ENCODE assay signal across 8 cellular contexts in the genomic region with DNA sequence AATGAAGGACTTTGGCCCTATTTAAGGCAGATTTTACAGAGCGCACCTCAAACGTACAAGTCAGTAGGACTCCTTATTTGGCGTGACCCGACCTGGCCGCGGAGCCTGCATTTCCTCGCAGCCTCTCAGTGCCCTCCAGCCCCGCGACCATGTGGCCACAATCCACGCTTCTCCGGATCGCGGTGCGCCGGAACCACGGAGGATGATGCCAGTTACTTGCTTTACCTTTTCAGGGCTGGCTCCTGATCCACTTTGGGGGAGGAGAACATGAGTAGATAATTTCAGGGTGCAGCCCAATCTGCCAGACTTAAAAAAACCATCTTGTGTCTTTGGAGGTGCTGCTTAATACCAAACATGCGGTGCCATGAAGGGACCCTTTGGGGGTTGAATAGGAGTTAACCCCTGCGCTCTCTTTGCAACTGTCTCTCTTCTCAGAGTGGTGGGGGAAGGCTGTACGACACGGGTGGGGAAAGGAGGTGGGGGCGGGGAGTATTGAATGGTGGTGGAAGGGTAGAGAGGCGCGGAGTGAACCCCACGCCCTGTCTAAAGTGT. TPM values are rescaled to one million over a fixed set of nuclear protein-coding genes. Genes with fewer than 3 reads are reported as not detected.
DNase-seq lines count a peak whose midpoint lies in the region; ATAC-seq and TF ChIP-seq lines count a peak whose summit lies in the region.

No MANE protein-coding gene starts in this region.

- peaks cover 11% of the 10 kb centered on the region for H3K27me3 Mint-ChIP-seq in osteocyte (ENCODE audit: unreplicated experiment)

- peak overlapping the region; percentile 67 for H3K4me3 Mint-ChIP-seq in osteocyte (ENCODE audit: unreplicated experiment)

- in situ Hi-C loops in HAP-1 (cut with MboI; ENCODE audit: low sequenced_read_pairs), result no loop called here

- TF ChIP-seq CTCF in fibroblast of lung (conservative IDR thresholded peaks at IDR 0.05 in 1 of 2, IDR thresholded peaks at IDR 0.05 in 1 of 2; ENCODE audit: low read depth in 1 of 2, low read length in 2 of 2) (no peak), osteocyte (IDR thresholded peaks at IDR 0.05) (no peak)

- H3K4me2 ChIP-seq in fibroblast of lung (ENCODE audit: extremely low read depth, insufficient read depth, low read length), result peak overlapping the region; percentile 69

- no peak overlapping the region for H2AFZ ChIP-seq in fibroblast of lung (ENCODE audit: low read length)

- peak overlapping the region; percentile 2 for H3K27ac Mint-ChIP-seq in osteocyte (ENCODE audit: unreplicated experiment)

- H4K20me1 ChIP-seq in fibroblast of lung (ENCODE audit: control insufficient read depth, extremely low read depth, insufficient read depth, low read length), result no peaks in the 10 kb centered on the region

- no peaks in the 10 kb centered on the region for H3K36me3 ChIP-seq in HAP-1 (replicated peaks)
- no peaks in the 10 kb centered on the region for H3K36me3 ChIP-seq in fibroblast of lung (ENCODE audit: control insufficient read depth, insufficient read depth, low read length)

- DNase-seq in HAP-1 (ENCODE audit: low spot score in 2 of 2), result peak in 1 of 2 experiments; percentile 28
- DNase-seq in activated CD4-positive, alpha-beta T cell treated with anti-CD3 and anti-CD28 coated beads, Interleukin-2, amount 50 U/mL, for 48 hours, result peak; percentile 15 to 42
- no peak for DNase-seq in fibroblast of lung (ENCODE audit: low read depth in 2 of 2)
- no peak for DNase-seq in osteocyte (ENCODE audit: extremely low spot score, unreplicated experiment)
- DNase-seq in NOMO-1 treated with DMSO at 0.1 percent for 48 hours (lab: John Stamatoyannopoulos, UW; ENCODE audit: unreplicated experiment), result no peak
- DNase-seq in NCI-H526 treated with DMSO at 0.1 percent for 48 hours (lab: John Stamatoyannopoulos, UW), result no peak

- H3K79me2 ChIP-seq in fibroblast of lung (ENCODE audit: control insufficient read depth, insufficient read depth, low read length), result no peaks in the 10 kb centered on the region

- peaks cover 1% of the 10 kb centered on the region for H3K36me3 Mint-ChIP-seq in osteocyte (ENCODE audit: unreplicated experiment)

- H3K4me3 ChIP-seq in HAP-1 (peak overlapping the region; percentile 33), fibroblast of lung (replicated peaks in 1 of 4; ENCODE audit: control extremely low read depth in 1 of 4, insufficient read depth in 1 of 4, low read depth in 3 of 4, low read length in 4 of 4) (peak overlapping the region; percentile 35 to 73 (median 58))

- H3K9me3 Mint-ChIP-seq in osteocyte (ENCODE audit: unreplicated experiment), result no peaks in the 10 kb centered on the region

- peaks cover 21% of the 10 kb centered on the region for H3K4me1 Mint-ChIP-seq in osteocyte (ENCODE audit: unreplicated experiment)

- no peak overlapping the region for H3K27ac ChIP-seq in fibroblast of lung (ENCODE audit: insufficient read depth, low read length)

- H3K27me3 ChIP-seq in HAP-1 (ENCODE audit: low read depth) (0 out of 2 replicates have a peak, but pooled peaks cover 4% of the 10 kb centered on the region), fibroblast of lung (ENCODE audit: control insufficient read depth, insufficient read depth, low read length) (no peaks in the 10 kb centered on the region)

- H3K9me3 ChIP-seq in HAP-1 (no peaks in the 10 kb centered on the region), fibroblast of lung (ENCODE audit: control insufficient read depth, insufficient read depth, low read depth, low read length) (no peaks in the 10 kb centered on the region)

- H3K4me1 ChIP-seq in HAP-1 (peaks cover 5% of the 10 kb centered on the region), fibroblast of lung (ENCODE audit: control insufficient read depth, extremely low read depth, insufficient read depth, low read length) (peaks cover 4% of the 10 kb centered on the region)

- ATAC-seq in HG03565 (IDR thresholded peaks at IDR 0.05; ENCODE audit: unreplicated experiment) (no peak), HG02885 (IDR thresholded peaks at IDR 0.05; ENCODE audit: poor library complexity, unreplicated experiment) (no peak)

- no peak overlapping the region for H3K9ac ChIP-seq in fibroblast of lung (ENCODE audit: insufficient read depth, low read length)

RNA-seq across cellular contexts. Expression of a gene that starts 1.5 kb away (rescaled TPM):
- 2.8 TPM in 2 replicates for total RNA-seq in fibroblast of lung
- polyA plus RNA-seq in fibroblast of lung, result 0.48 and 0.70 TPM in 2 replicates
- 1.1 and 1.7 TPM in 2 replicates for polyA plus RNA-seq in fibroblast of lung (2012)
- polyA minus RNA-seq in fibroblast of lung (ENCODE audit: low replicate concordance), result 0.19 TPM in 1 of 2 replicates, not detected in the other
- total RNA-seq in osteocyte, result 3.5 and 3.6 TPM in 2 replicates

RNA-seq across cellular contexts. Expression of a gene that starts 14.0 kb away (rescaled TPM):
- total RNA-seq in fibroblast of lung (5.3 and 6.7 TPM in 2 replicates), osteocyte (7.9 and 8.0 TPM in 2 replicates)
- polyA plus RNA-seq in fibroblast of lung, result 2.0 and 2.2 TPM in 2 replicates
- polyA plus RNA-seq in fibroblast of lung (2012), result 2.0 and 2.3 TPM in 2 replicates
- polyA minus RNA-seq in fibroblast of lung (ENCODE audit: low replicate concordance), result 0.94 and 1.1 TPM in 2 replicates

RNA-seq across cellular contexts. Expression of a gene that starts 28.1 kb away (rescaled TPM):
- total RNA-seq in fibroblast of lung, result 4.6 and 7.4 TPM in 2 replicates
- 5.6 and 9.0 TPM in 2 replicates for polyA plus RNA-seq in fibroblast of lung
- 3.2 and 7.3 TPM in 2 replicates for polyA plus RNA-seq in fibroblast of lung (2012)
- polyA minus RNA-seq in fibroblast of lung (ENCODE audit: low replicate concordance), result 3.6 and 9.7 TPM in 2 replicates
- total RNA-seq in osteocyte, result 5.0 and 5.5 TPM in 2 replicates

Comparison
In these comparisons a context has a peak if more than half of its experiments do, and no peak if none do; other contexts are left out.
1. DNase-seq: peak in activated CD4-positive, alpha-beta T cell treated with anti-CD3 and anti-CD28 coated beads, Interleukin-2, amount 50 U/mL, for 48 hours (2 of 2); none in fibroblast of lung (0 of 2), osteocyte (single experiment), NOMO-1 treated with DMSO at 0.1 percent for 48 hours (single experiment) and NCI-H526 treated with DMSO at 0.1 percent for 48 hours (single experiment).